Comparison of ENCODE assay signal across 1 cellular context in genomic region chr13:109500146-109500773, GRCh38.
TF ChIP-seq lines count a peak whose summit lies in the region.

No MANE protein-coding gene starts in this region.

TF ChIP-seq in GM23338, 12 proteins besides CTCF, POLR2A, EP300 and RAD21 (continued from another document):
- TF ChIP-seq ZNF462 (CRISPR knock-in tag; IDR thresholded peaks at IDR 0.05): no peak
- TF ChIP-seq EZH2phosphoT487 (IDR thresholded peaks at IDR 0.05; ENCODE audit: unreplicated experiment): no peak
- TF ChIP-seq ZNF331 (CRISPR knock-in tag; IDR thresholded peaks at IDR 0.05; ENCODE audit: low read depth): no peak
- no peak for TF ChIP-seq REST (IDR thresholded peaks at IDR 0.05; ENCODE audit: unreplicated experiment)
- no peak for TF ChIP-seq POLR2AphosphoS5 (IDR thresholded peaks at IDR 0.05; ENCODE audit: low read depth)
- no peak for TF ChIP-seq ETS1 (IDR thresholded peaks at IDR 0.05)
- no peak for TF ChIP-seq EZH2 (IDR thresholded peaks at IDR 0.05; ENCODE audit: low read depth, unreplicated experiment)
- TF ChIP-seq CREB1 (CRISPR knock-in tag; IDR thresholded peaks at IDR 0.05; ENCODE audit: low read depth): no peak
- no peak for TF ChIP-seq ZNF114 (CRISPR knock-in tag; IDR thresholded peaks at IDR 0.05)
- no peak for TF ChIP-seq JUNB (IDR thresholded peaks at IDR 0.05; ENCODE audit: unreplicated experiment)
- no peak for TF ChIP-seq STAT1 (IDR thresholded peaks at IDR 0.05; ENCODE audit: unreplicated experiment)
